ENCODE assay signal across 7 cellular contexts in the genomic region with DNA sequence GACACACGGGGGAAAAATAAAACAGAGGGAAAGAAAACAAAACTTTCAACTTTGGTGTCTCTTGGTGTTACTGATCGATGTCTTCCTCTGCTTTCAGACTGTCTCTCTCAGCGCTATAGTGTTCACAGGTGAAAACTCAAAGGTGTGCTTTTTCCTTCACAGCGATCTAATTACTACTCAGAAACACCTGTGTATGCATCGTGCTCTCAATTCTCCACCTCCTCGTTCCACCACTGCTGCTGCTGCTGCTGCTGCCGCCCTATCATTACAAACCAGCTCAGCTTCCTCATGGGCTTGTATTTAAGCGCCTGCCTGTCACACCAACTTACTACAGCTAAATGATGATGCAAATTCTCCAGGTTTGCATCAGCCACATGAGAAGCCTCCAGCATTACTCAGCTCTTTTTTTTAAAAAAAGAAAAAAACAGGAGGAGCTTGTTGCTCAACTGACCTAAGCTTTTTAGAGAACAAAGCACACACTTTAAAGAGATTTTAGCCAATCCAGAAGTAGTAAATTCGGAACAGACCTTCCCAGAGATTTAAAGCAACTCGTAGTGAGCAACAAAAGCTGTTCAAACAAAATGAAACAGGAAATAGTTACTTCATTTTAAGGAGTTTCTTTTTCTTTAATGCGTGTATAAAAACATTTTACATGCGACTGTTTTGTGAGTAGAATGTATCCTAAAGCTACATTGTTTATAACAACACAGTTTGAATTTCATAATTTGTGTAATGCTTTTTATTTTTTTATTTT. TPM values are rescaled to one million over a fixed set of nuclear protein-coding genes. Genes with fewer than 3 reads are reported as not detected.
DNase-seq lines count a peak whose midpoint lies in the region; ATAC-seq, FAIRE-seq and TF ChIP-seq lines count a peak whose summit lies in the region.

A gene (minus strand): TSS at position 274 of the 754 bp plus-strand sequence. CDS start 280 bp downstream, outside the sequence.

- ATAC-seq in RWPE2 (ENCODE audit: low read depth) = peak; percentile 93

- H3K4me3 ChIP-seq in GM12865 (ENCODE audit: low read depth, low read length) = peak within 1 kb of the TSS; percentile 55
- peak within 1 kb of the TSS; percentile 38 for H3K4me3 ChIP-seq in RWPE2 (ENCODE audit: severe bottlenecking)
- H3K4me3 ChIP-seq in astrocyte (ENCODE audit: insufficient read depth, low read depth, low read length) = peak within 1 kb of the TSS; percentile 67
- peak within 1 kb of the TSS; percentile 41 for H3K4me3 ChIP-seq in retinal pigment epithelial cell (ENCODE audit: low read length)

- peak within 1 kb of the TSS; percentile 85 for H3K4me2 ChIP-seq in astrocyte (ENCODE audit: low read length)

- H3K27ac Mint-ChIP-seq in astrocyte (ENCODE audit: unreplicated experiment) = peak within 1 kb of the TSS; percentile 99

- peaks cover 40% of the 10 kb centered on the region for H3K79me2 ChIP-seq in astrocyte (ENCODE audit: insufficient read depth, low read length)

- peak; percentile 97 for DNase-seq in GM12865 (ENCODE audit: low read depth)
- DNase-seq in HCEC 1CT = peak; percentile 93
- peak; percentile 93 for DNase-seq in LoVo (ENCODE audit: low spot score)
- peak; percentile 88 for DNase-seq in RWPE2 (ENCODE audit: low spot score)
- DNase-seq in astrocyte (ENCODE audit: low read depth) = peak; percentile 99
- DNase-seq in hepatic stellate cell (ENCODE audit: low spot score) = peak; percentile 52
- DNase-seq in retinal pigment epithelial cell (ENCODE audit: low read depth) = peak; percentile 99

- H3K27me3 ChIP-seq in RWPE2 (ENCODE audit: insufficient read depth, poor library complexity, severe bottlenecking) = no peaks in the 10 kb centered on the region
- no peaks in the 10 kb centered on the region for H3K27me3 ChIP-seq in astrocyte (ENCODE audit: insufficient read depth, low read length)

- H3K9me3 Mint-ChIP-seq in astrocyte (ENCODE audit: unreplicated experiment) = no peaks in the 10 kb centered on the region

- no peaks in the 10 kb centered on the region for H3K27me3 Mint-ChIP-seq in astrocyte (ENCODE audit: low read depth, unreplicated experiment)

- H4K20me1 ChIP-seq in astrocyte (ENCODE audit: insufficient read depth, low read length) = no peaks in the 10 kb centered on the region

- H2AFZ ChIP-seq in astrocyte (ENCODE audit: low read depth, low read length) = peak within 1 kb of the TSS; percentile 4

- FAIRE-seq in astrocyte (lab: Jason Lieb, UNC) = peak; percentile 92

- H3K36me3 Mint-ChIP-seq in astrocyte (ENCODE audit: low read depth, unreplicated experiment) = peaks cover 2% of the 10 kb centered on the region

- H3K27ac ChIP-seq in RWPE2 (ENCODE audit: poor library complexity, severe bottlenecking) (peak within 1 kb of the TSS; percentile 92), astrocyte (ENCODE audit: low read depth, low read length) (peak within 1 kb of the TSS; percentile 91)

- peaks cover 26% of the 10 kb centered on the region for H3K36me3 ChIP-seq in RWPE2 (ENCODE audit: low read depth)
- H3K36me3 ChIP-seq in astrocyte (ENCODE audit: insufficient read depth, low read length) = no peaks in the 10 kb centered on the region

- H3K9ac ChIP-seq in astrocyte (ENCODE audit: low read length) = peak within 1 kb of the TSS; percentile 84

- H3K4me3 Mint-ChIP-seq in astrocyte (ENCODE audit: unreplicated experiment) = peak within 1 kb of the TSS; percentile 98

- H3K4me1 ChIP-seq in RWPE2 (ENCODE audit: insufficient read depth, poor library complexity, severe bottlenecking) (peaks cover 13% of the 10 kb centered on the region), astrocyte (ENCODE audit: insufficient read depth, low read length) (peaks cover 8% of the 10 kb centered on the region)

- H3K9me3 ChIP-seq in RWPE2 (ENCODE audit: severe bottlenecking) (no peaks in the 10 kb centered on the region), astrocyte (ENCODE audit: insufficient read depth, low read depth, low read length) (no peaks in the 10 kb centered on the region)

- TF ChIP-seq CTCF in GM12865 (IDR thresholded peaks at IDR 0.05; ENCODE audit: insufficient read depth, low read depth, low read length, missing control alignments) (no peak), RWPE2 (IDR thresholded peaks at IDR 0.05; ENCODE audit: poor library complexity, severe bottlenecking) (no peak), astrocyte (IDR thresholded peaks at IDR 0.05; ENCODE audit: insufficient read depth, low read depth, low read length) (no peak), retinal pigment epithelial cell (conservative IDR thresholded peaks at IDR 0.05; ENCODE audit: low read depth, low read length) (no peak)

- peaks cover 2% of the 10 kb centered on the region for H3K4me1 Mint-ChIP-seq in astrocyte (ENCODE audit: low read depth, unreplicated experiment)

RNA-seq across cellular contexts. Expression of the gene that starts here (rescaled TPM):
- 33.1 and 33.8 TPM in 2 replicates for total RNA-seq in astrocyte

Comparison
In these comparisons a context has a peak if more than half of its experiments do, and no peak if none do; other contexts are left out.
1. Peak in every context shown above with its lines: DNase-seq, ATAC-seq, H3K4me3 ChIP-seq and H3K27ac ChIP-seq.